Comparison of ENCODE assay signal across 21 cellular contexts in genomic region chr16:6918661-6919060, GRCh38.
"Had no signal": no experiment of that assay in that cellular context is flagged by ENCODE, and none has a peak within 500 bp of the region (broad histone marks: within the 10 kb centered on the region; RNA-seq: fewer than 3 reads in every experiment).

No MANE protein-coding gene starts in this region.

- DNase-seq: Kasumi-1, MM.1S, NCI-H1092 treated with DMSO at 0.1 percent for 48 hours, NCI-H1417, NCI-H1436 treated with DMSO at 0.1 percent for 48 hours, NCI-H187, NCI-H2029, NCI-H226, NCI-H446, NCI-H510A, NCI-H526, PC-3, SHP77, SK-N-SH, SW 1271, T-cell had no signal

- H3K9ac ChIP-seq: KMS-11, SK-N-SH had no signal

- FAIRE-seq: HTR-8/SVneo, K562 had no signal

- H3K4me3 ChIP-seq: K562 had no signal

- H3K4me2 ChIP-seq: KMS-11, SK-N-SH had no signal

- H3K27ac ChIP-seq: HL-60, KMS-11, RWPE1 had no signal

- H3K9me3 ChIP-seq: SK-N-SH had no signal
